In genomic region chr14:61444215-61444768, GRCh38 we compare ENCODE assay signal across 8 cellular contexts.
DNase-seq lines count a peak whose midpoint lies in the region; ATAC-seq and TF ChIP-seq lines count a peak whose summit lies in the region.

No MANE protein-coding gene starts in this region.

- peak; percentile 69 for ATAC-seq in GM18858 (IDR thresholded peaks at IDR 0.05; ENCODE audit: unreplicated experiment)
- peak; percentile 72 for ATAC-seq in HG02970 (IDR thresholded peaks at IDR 0.05; ENCODE audit: low FRiP score, unreplicated experiment)
- no peak for ATAC-seq in HG02571 (IDR thresholded peaks at IDR 0.05; ENCODE audit: unreplicated experiment)

- H3K27ac ChIP-seq in colonic mucosa = no peak overlapping the region

- no peak overlapping the region for H3K4me3 ChIP-seq in colonic mucosa

- no peaks in the 10 kb centered on the region for H3K36me3 ChIP-seq in colonic mucosa

- TF ChIP-seq CTCF in colonic mucosa (IDR thresholded peaks at IDR 0.05) = no peak

- no peaks in the 10 kb centered on the region for H3K9me3 ChIP-seq in colonic mucosa

- no peak overlapping the region for H3K9ac ChIP-seq in colonic mucosa (ENCODE audit: low read depth in 2 of 2, low read length in 2 of 2)

- H3K27me3 ChIP-seq in colonic mucosa = no peaks in the 10 kb centered on the region

- DNase-seq in T-helper 22 cell (ENCODE audit: low read depth) (peak; percentile 41), colonic mucosa (peak; percentile 40), NCI-H524 (lab: John Stamatoyannopoulos, UW) (no peak), DMS153 treated with DMSO at 0.1 percent for 48 hours (lab: John Stamatoyannopoulos, UW; ENCODE audit: unreplicated experiment) (no peak), pons (ENCODE audit: low spot score) (no peak)

- H3K4me1 ChIP-seq in colonic mucosa = no peaks in the 10 kb centered on the region

- intact Hi-C loops in colonic mucosa (cut with DNase I) = no loop called here

Comparison
In these comparisons a context has a peak if more than half of its experiments do, and no peak if none do; other contexts are left out.
1. DNase-seq: peak in T-helper 22 cell (single experiment) and colonic mucosa (single experiment); none in NCI-H524 (0 of 2), DMS153 treated with DMSO at 0.1 percent for 48 hours (single experiment) and pons (single experiment).